In genomic region chr10:112979927-112980326, GRCh38 we compare ENCODE assay signal across 1 cellular context.
TF ChIP-seq lines count a peak whose summit lies in the region.

No MANE protein-coding gene starts in this region.

TF ChIP-seq in GM23338, 12 proteins besides CTCF, POLR2A, EP300 and RAD21 (continued from another document):
- no peak for TF ChIP-seq ETS1 (IDR thresholded peaks at IDR 0.05)
- no peak for TF ChIP-seq POLR2AphosphoS5 (IDR thresholded peaks at IDR 0.05; ENCODE audit: low read depth)
- TF ChIP-seq ZNF462 (CRISPR knock-in tag; IDR thresholded peaks at IDR 0.05), result no peak
- no peak for TF ChIP-seq STAT1 (IDR thresholded peaks at IDR 0.05; ENCODE audit: unreplicated experiment)
TF ChIP-seq in GM23338: peak in this region for 0.
